Comparison of ENCODE assay signal across 10 cellular contexts in genomic region chr14:61516957-61517356, GRCh38.
DNase-seq lines count a peak whose midpoint lies in the region; ATAC-seq and TF ChIP-seq lines count a peak whose summit lies in the region.
"Had no signal": no experiment of that assay in that cellular context is flagged by ENCODE, and none has a peak within 500 bp of the region (broad histone marks: within the 10 kb centered on the region; RNA-seq: fewer than 3 reads in every experiment).

No MANE protein-coding gene starts in this region.

- DNase-seq in EH (ENCODE audit: low read depth) (peak; percentile 61), gastrocnemius medialis (no peak), kidney tubule cell (ENCODE audit: low spot score) (no peak), inferior parietal cortex (ENCODE audit: extremely low spot score) (no peak)
- no peak for DNase-seq in stimulated activated naive CD4-positive, alpha-beta T cell treated with Interleukin-2 at 50 U/mL for 16 hours (lab: John Stamatoyannopoulos, UW)
- DNase-seq: activated gamma-delta T cell; effector memory CD4-positive, alpha-beta T cell; Karpas-422 had no signal

- in situ Hi-C loops in gastrocnemius medialis (cut with MboI; ENCODE audit: low sequenced_read_pairs in 4 of 4) = no loop called here

- H3K27ac ChIP-seq in VCaP (peak overlapping the region; percentile 82), gastroesophageal sphincter (no peak overlapping the region), gastrocnemius medialis (peak overlapping the region in 3 of 4 donors; percentile 10 to 43 (median 39))

- WGBS in gastroesophageal sphincter (ENCODE audit: low coverage in 1 of 2), 2 donors = 68 to 87% methylated on average over 3 to 5 of the region's 5 CpGs

- H3K4me3 ChIP-seq in gastroesophageal sphincter = no peak overlapping the region
- no peak overlapping the region for H3K4me3 ChIP-seq in gastrocnemius medialis

- H3K9me3 ChIP-seq in gastroesophageal sphincter (no peaks in the 10 kb centered on the region), gastrocnemius medialis (no peaks in the 10 kb centered on the region)

- no peak for TF ChIP-seq POLR2A in gastroesophageal sphincter (IDR thresholded peaks at IDR 0.05)
- TF ChIP-seq POLR2A in gastrocnemius medialis (IDR thresholded peaks at IDR 0.05) = no peak

- H3K36me3 ChIP-seq in gastroesophageal sphincter = no peaks in the 10 kb centered on the region
- no peaks in the 10 kb centered on the region for H3K36me3 ChIP-seq in gastrocnemius medialis

- ATAC-seq in gastroesophageal sphincter (peak; percentile 48), gastrocnemius medialis (no peak)

- intact Hi-C loops in gastrocnemius medialis (cut with DNase I; ENCODE audit: low total_unique reads) = no loop called here

- TF ChIP-seq CTCF in VCaP (conservative IDR thresholded peaks at IDR 0.05) (no peak), gastroesophageal sphincter (IDR thresholded peaks at IDR 0.05) (no peak), gastrocnemius medialis (IDR thresholded peaks at IDR 0.05 in 4 of 5, conservative IDR thresholded peaks at IDR 0.05 in 1 of 5) (no peak)

- H3K27me3 ChIP-seq in gastroesophageal sphincter (no peaks in the 10 kb centered on the region), gastrocnemius medialis (no peaks in the 10 kb centered on the region)

- H3K4me1 ChIP-seq in gastroesophageal sphincter = peaks cover 3 to 53% (median 5%) of the 10 kb centered on the region in 3 donors
- peaks cover 17 to 29% of the 10 kb centered on the region in 2 donors for H3K4me1 ChIP-seq in gastrocnemius medialis

- no peak for TF ChIP-seq EP300 in gastroesophageal sphincter (IDR thresholded peaks at IDR 0.05)

Comparison
In these comparisons a context has a peak if more than half of its experiments do, and no peak if none do; other contexts are left out.
1. H3K27ac ChIP-seq: peak in VCaP (single experiment) and gastrocnemius medialis (3 of 4); none in gastroesophageal sphincter (0 of 4).